ENCODE assay signal across 8 cellular contexts in the genomic region with DNA sequence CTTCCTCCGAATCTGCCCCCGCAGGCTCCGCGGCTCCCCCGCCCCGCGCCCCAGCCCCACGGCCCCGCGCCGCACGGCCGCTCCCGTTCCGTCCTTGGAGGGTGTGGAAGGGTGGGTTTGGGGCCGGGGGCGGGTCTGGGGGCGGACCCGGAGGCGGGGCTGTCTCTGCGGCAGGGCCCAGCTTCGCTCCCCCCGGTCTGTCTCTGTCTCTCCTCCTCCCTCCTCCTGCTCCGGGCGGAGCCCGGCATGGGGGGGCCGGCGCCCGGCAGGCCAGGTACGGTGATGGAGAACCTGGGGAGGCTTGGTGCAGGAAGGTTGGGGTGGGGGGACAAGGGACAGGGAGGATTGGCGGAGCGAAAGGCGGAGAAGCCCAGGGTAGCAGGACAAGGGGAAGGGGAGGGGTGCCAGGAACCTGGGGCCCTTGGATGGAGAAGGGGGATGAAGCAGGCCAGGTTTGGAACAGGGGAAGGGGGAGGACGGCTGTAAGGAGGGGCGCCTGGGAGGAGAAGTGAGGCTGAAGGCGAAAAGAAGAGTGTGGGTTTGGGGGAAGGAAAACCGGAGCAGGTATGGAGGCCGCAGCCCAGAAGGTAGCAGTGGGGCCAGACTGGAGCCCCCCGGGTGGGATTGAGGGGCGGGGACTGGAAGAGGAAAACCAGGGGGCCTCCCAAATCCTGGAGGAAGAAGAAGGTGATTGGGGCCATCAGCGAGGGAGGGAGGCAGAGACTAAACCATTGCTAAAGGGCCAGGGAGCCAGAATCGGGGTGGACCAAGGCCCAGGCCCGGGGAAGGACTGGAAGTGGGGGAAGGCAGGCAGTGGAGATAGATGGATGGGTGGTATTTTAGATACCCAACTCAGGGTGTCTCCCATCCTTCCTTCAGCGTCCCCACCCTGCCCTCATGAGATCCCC. TPM values are rescaled to one million over a fixed set of nuclear protein-coding genes. Genes with fewer than 3 reads are reported as not detected.
DNase-seq lines count a peak whose midpoint lies in the region; ATAC-seq and TF ChIP-seq lines count a peak whose summit lies in the region.

NYAP1 (plus strand) TSS at position 200 of the 908 bp plus-strand sequence. CDS start 1,385 bp downstream, outside the sequence.

- H3K4me3 ChIP-seq in body of pancreas (peak within 1 kb of the TSS; percentile 9 to 18), iPS-11a (ENCODE audit: low read depth, low read length) (peak within 1 kb of the TSS; percentile 41), sigmoid colon (peak within 1 kb of the TSS; percentile 25 to 73 (median 64))

- H3K36me3 ChIP-seq in body of pancreas (replicated peaks in 1 of 2; ENCODE audit: insufficient read depth in 1 of 2, low read depth in 2 of 2) (no peaks in the 10 kb centered on the region), sigmoid colon (no peaks in the 10 kb centered on the region)

- 26 to 33% methylated on average over 29 to 40 of the region's 44 CpGs for WGBS in body of pancreas, 2 donors
- 22 to 24% methylated on average over 44 of the region's 44 CpGs for WGBS in sigmoid colon, 2 donors

- peaks cover 15% of the 10 kb centered on the region for H3K4me1 ChIP-seq in body of pancreas
- H3K4me1 ChIP-seq in sigmoid colon = peaks cover 0 to 21% (median 16%) of the 10 kb centered on the region in 4 donors

- intact Hi-C loops in body of pancreas (cut with DNase I) (no loop called here), sigmoid colon (cut with DNase I) (loop anchor here (1.0 to 5.0 kb wide), 3 partner anchors 15 to 188 kb away; partner anchors contain the start of gene GNB2)

- no peaks in the 10 kb centered on the region for H3K27me3 ChIP-seq in body of pancreas
- H3K27me3 ChIP-seq in sigmoid colon = no peaks in the 10 kb centered on the region

- TF ChIP-seq CTCF in body of pancreas (IDR thresholded peaks at IDR 0.05) (no peak), sigmoid colon (IDR thresholded peaks at IDR 0.05) (no peak)

- H3K9me3 ChIP-seq in body of pancreas (no peaks in the 10 kb centered on the region), sigmoid colon (no peaks in the 10 kb centered on the region)

- DNase-seq in NCI-H1436 (lab: John Stamatoyannopoulos, UW) = peak; percentile 58
- DNase-seq in NCI-H1436 treated with DMSO at 0.1 percent for 48 hours (lab: John Stamatoyannopoulos, UW) = no peak
- DNase-seq in body of pancreas = peak; percentile 45 to 68 (median 56)
- DNase-seq in sigmoid colon = no peak

- no peak for TF ChIP-seq EP300 in sigmoid colon (IDR thresholded peaks at IDR 0.05)

- no peak for TF ChIP-seq POLR2A in body of pancreas (IDR thresholded peaks at IDR 0.05)
- no peak for TF ChIP-seq POLR2A in sigmoid colon (IDR thresholded peaks at IDR 0.05)

- ATAC-seq in HG03521 (IDR thresholded peaks at IDR 0.05; ENCODE audit: unreplicated experiment) = peak; percentile 4
- ATAC-seq in SK-N-SH treated with all-trans-retinoic acid at 6 μM for 48 hours = peak; percentile 65
- peak; percentile 55 for ATAC-seq in body of pancreas
- no peak for ATAC-seq in HG03571 (IDR thresholded peaks at IDR 0.05; ENCODE audit: unreplicated experiment)

- H3K27ac ChIP-seq in body of pancreas = peak within 1 kb of the TSS in 3 of 4 donors; percentile 44 to 61 (median 45)
- H3K27ac ChIP-seq in sigmoid colon = peak within 1 kb of the TSS; percentile 41 to 79 (median 66)

TF ChIP-seq in SK-N-SH treated with all-trans-retinoic acid at 6 μM for 48 hours, 23 proteins besides CTCF, POLR2A, EP300 and RAD21:
- TF ChIP-seq ZFP30 (CRISPR knock-in tag; IDR thresholded peaks at IDR 0.05) (no peak), CSDC2 (CRISPR knock-in tag; IDR thresholded peaks at IDR 0.05) (no peak)
- TF ChIP-seq, protein P1, sequence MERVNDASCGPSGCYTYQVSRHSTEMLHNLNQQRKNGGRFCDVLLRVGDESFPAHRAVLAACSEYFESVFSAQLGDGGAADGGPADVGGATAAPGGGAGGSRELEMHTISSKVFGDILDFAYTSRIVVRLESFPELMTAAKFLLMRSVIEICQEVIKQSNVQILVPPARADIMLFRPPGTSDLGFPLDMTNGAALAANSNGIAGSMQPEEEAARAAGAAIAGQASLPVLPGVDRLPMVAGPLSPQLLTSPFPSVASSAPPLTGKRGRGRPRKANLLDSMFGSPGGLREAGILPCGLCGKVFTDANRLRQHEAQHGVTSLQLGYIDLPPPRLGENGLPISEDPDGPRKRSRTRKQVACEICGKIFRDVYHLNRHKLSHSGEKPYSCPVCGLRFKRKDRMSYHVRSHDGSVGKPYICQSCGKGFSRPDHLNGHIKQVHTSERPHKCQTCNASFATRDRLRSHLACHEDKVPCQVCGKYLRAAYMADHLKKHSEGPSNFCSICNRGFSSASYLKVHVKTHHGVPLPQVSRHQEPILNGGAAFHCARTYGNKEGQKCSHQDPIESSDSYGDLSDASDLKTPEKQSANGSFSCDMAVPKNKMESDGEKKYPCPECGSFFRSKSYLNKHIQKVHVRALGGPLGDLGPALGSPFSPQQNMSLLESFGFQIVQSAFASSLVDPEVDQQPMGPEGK (CRISPR knock-in tag; IDR thresholded peaks at IDR 0.05; ENCODE audit: borderline replicate concordance) = peak; percentile 66; the same call in 1 of the 2 replicates

RNA-seq across cellular contexts. Expression of gene NYAP1, which starts in this region (rescaled TPM):
- total RNA-seq in body of pancreas = 1 to 10 TPM; 1.0 to 1.3 TPM
- total RNA-seq in sigmoid colon = 1 to 10 TPM; 1.1 to 1.5 (median 1.4) TPM
- 1 to 10 TPM in 1 of 3 donors, under 1 TPM in 1, not detected in 1; 0.23 to 1.6 TPM for polyA plus RNA-seq in sigmoid colon

Comparison
In these comparisons a context has a peak if more than half of its experiments do, and no peak if none do; other contexts are left out.
1. DNase-seq: peak in NCI-H1436 (single experiment) and body of pancreas (4 of 4); none in NCI-H1436 treated with DMSO at 0.1 percent for 48 hours (single experiment) and sigmoid colon (single experiment).
2. H3K4me3 ChIP-seq: peak in every context shown above with its lines; median percentile 64 in sigmoid colon; 41 in iPS-11a; 14 in body of pancreas.